In the genomic region with DNA sequence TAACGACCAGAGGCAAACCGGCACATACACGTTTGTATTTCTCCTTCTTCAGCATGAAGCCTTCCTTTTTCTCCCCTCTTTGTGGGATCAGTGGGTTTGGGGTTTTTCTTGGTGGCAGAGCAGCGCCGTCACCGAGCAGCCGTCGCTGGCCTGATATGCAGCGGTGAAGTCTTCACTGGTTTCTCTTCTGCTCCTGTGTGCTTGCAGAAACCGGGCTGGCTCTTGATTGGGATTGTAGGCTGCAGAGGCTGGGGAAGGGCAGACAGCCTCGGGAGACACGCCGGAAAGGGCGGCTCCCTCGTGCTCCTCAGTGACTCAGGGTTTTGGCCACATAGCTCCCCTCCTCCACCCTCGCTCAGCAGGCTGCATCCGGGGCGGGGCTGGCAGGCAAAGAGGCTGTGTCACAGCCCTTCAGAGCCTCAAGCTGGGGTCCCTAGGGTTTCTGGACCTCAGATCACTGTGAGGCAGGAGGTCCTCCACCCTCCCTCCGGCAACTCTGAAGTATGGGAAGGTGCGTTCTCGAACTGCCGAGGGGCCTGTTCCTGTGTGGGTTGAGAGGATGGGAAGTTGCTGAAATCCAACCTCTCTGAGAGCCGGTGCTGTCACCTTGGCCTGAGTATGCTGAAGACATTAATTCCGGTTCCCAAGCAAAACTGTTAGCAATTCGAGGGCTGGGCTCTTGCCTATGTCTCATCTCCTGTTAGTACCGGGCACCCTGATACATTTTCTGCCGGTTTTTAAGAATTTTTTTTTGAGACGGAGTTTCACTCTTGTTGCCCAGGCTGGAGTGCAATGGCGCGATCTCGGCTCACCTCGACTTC, we compare ENCODE assay signal across 8 cellular contexts. TPM values are rescaled to one million over a fixed set of nuclear protein-coding genes. Genes with fewer than 3 reads are reported as not detected.
DNase-seq lines count a peak whose midpoint lies in the region; ATAC-seq and TF ChIP-seq lines count a peak whose summit lies in the region.

No MANE protein-coding gene starts in this region.

- ATAC-seq in GM18520 (IDR thresholded peaks at IDR 0.05; ENCODE audit: unreplicated experiment) (peak; percentile 79), HG03025 (IDR thresholded peaks at IDR 0.05; ENCODE audit: low FRiP score, unreplicated experiment) (peak; percentile 61), lung (ENCODE audit: insufficient read depth, low FRiP score) (peak; percentile 94)

- no peak for TF ChIP-seq CTCF in lung (IDR thresholded peaks at IDR 0.05; ENCODE audit: control extremely low read depth, extremely low read depth)

- H3K27me3 ChIP-seq in lung (ENCODE audit: control insufficient read depth, insufficient read depth), result no peaks in the 10 kb centered on the region

- DNase-seq in 8988T, result peak; percentile 97
- DNase-seq in NCI-H2227 (lab: John Stamatoyannopoulos, UW; ENCODE audit: unreplicated experiment), result peak; percentile 90
- peak; percentile 87 to 88 for DNase-seq in activated CD4-positive, alpha-beta T cell treated with anti-CD3 and anti-CD28 coated beads for 4 hours
- peak; percentile 93 for DNase-seq in dedifferentiated amniotic fluid mesenchymal stem cell (ENCODE audit: extremely low spot score)
- peak; percentile 92 for DNase-seq in lung (ENCODE audit: low spot score)
- peak; percentile 87 for DNase-seq in stimulated activated CD8-positive, alpha-beta memory T cell treated with anti-CD3 and anti-CD28 coated beads, Interleukin-12 subunit alpha, Interleukin-12 subunit beta, amount 100 ng/mL, for 1 hour (ENCODE audit: low read depth)

- H3K27ac ChIP-seq in lung (ENCODE audit: low read depth in 1 of 2, low read length in 1 of 2), result peak overlapping the region; percentile 79 to 96

- H3K4me1 ChIP-seq in lung (ENCODE audit: control insufficient read depth in 2 of 2, insufficient read depth in 2 of 2, low read length in 2 of 2), result peaks cover 0 to 13% of the 10 kb centered on the region in 2 donors

- 14 to 18% methylated on average over 32 of the region's 32 CpGs for WGBS in lung, 2 donors

- peaks cover 0 to 2% of the 10 kb centered on the region in 2 donors for H3K36me3 ChIP-seq in lung (ENCODE audit: control insufficient read depth in 2 of 2, insufficient read depth in 2 of 2, low read length in 2 of 2)

- peak overlapping the region; percentile 48 for H3K4me3 ChIP-seq in lung

- H3K9me3 ChIP-seq in lung (ENCODE audit: control insufficient read depth in 2 of 2, insufficient read depth in 1 of 2, low read length in 1 of 2), result no peaks in the 10 kb centered on the region

RNA-seq across cellular contexts. Expression of a gene that starts 24.2 kb away (rescaled TPM):
- 10 to 100 TPM in 1 of 2 donors, 1 to 10 TPM in 1; 9.4 to 47.1 TPM for total RNA-seq in lung
- polyA plus RNA-seq in lung, result 10 to 100 TPM; 42.6 to 43.7 TPM

RNA-seq across cellular contexts. Expression of a gene that starts 44.4 kb away (rescaled TPM):
- total RNA-seq in lung, result 10 to 100 TPM; 21.9 to 24.1 TPM
- polyA plus RNA-seq in lung, result 10 to 100 TPM; 12.1 to 17.6 TPM

RNA-seq across cellular contexts. Expression of a gene that starts 52.5 kb away (rescaled TPM):
- total RNA-seq in lung, result 100 to 1,000 TPM; 113 to 155 TPM
- 100 to 1,000 TPM; 126 to 129 TPM for polyA plus RNA-seq in lung

Comparison
In these comparisons a context has a peak if more than half of its experiments do, and no peak if none do; other contexts are left out.
1. Peak in every context shown above with its lines: DNase-seq, ATAC-seq, H3K4me3 ChIP-seq and H3K27ac ChIP-seq.